ENCODE assay signal across 24 cellular contexts in genomic region chr20:62897666-62898065, GRCh38. TPM values are rescaled to one million over a fixed set of nuclear protein-coding genes. Genes with fewer than 3 reads are reported as not detected.
DNase-seq lines count a peak whose midpoint lies in the region; ATAC-seq and TF ChIP-seq lines count a peak whose summit lies in the region.
"Had no signal": no experiment of that assay in that cellular context is flagged by ENCODE, and none has a peak within 500 bp of the region (broad histone marks: within the 10 kb centered on the region; RNA-seq: fewer than 3 reads in every experiment).

No MANE protein-coding gene starts in this region.

- H3K36me3 Mint-ChIP-seq in activated naive CD4-positive, alpha-beta T cell treated with anti-CD3 and anti-CD28 coated beads, Interleukin-2, amount 10 ng/mL, durations not matched to agents 7 days and 5 days, result peaks cover 58% of the 10 kb centered on the region
- H3K36me3 Mint-ChIP-seq in H9 (ENCODE audit: insufficient read depth in 1 of 3, low read depth in 3 of 3) (peaks cover 27 to 56% (median 28%) of the 10 kb centered on the region in 3 experiments; a peak in 6 of 7 replicates), brain (peaks cover 28% of the 10 kb centered on the region), progenitor cell of endocrine pancreas (ENCODE audit: insufficient read depth) (peaks cover 16% of the 10 kb centered on the region)

- CTCF ChIA-PET in activated naive CD4-positive, alpha-beta T cell treated with anti-CD3 and anti-CD28 coated beads, Interleukin-2, amount 10 ng/mL, durations not matched to agents 7 days and 5 days (lab: Charles Lee), result interaction anchor here (1.4 to 7.3 kb wide), 3 partner anchors 9 to 23 kb away, joined by 4 to 46 read pairs (median 5); no protein-coding TSS in a partner anchor

- no peak for DNase-seq in activated naive CD4-positive, alpha-beta T cell treated with anti-CD3 and anti-CD28 coated beads, Interleukin-2, amount 10 ng/mL, durations not matched to agents 7 days and 5 days
- no peak for DNase-seq in activated naive CD4-positive, alpha-beta T cell treated with Interleukin-2 at 50 U/mL for 16 hours
- DNase-seq in H9 (no peak), progenitor cell of endocrine pancreas (ENCODE audit: low spot score, unreplicated experiment) (no peak), SKM-1 (lab: John Stamatoyannopoulos, UW; ENCODE audit: unreplicated experiment) (no peak), smooth muscle cell (lab: John Stamatoyannopoulos, UW; ENCODE audit: unreplicated experiment) (no peak)
- DNase-seq: activated CD4-positive, alpha-beta T cell treated with anti-CD3 and anti-CD28 coated beads for 48 hours; effector memory CD4-positive, alpha-beta T cell; GF-D8; kidney glomerular epithelial cell; mesenchymal stem cell; naive B cell; NCI-H1092; NCI-H2107; NCI-H69; OCI-M1; SHP77 treated with DMSO at 0.1 percent for 48 hours had no signal

- ATAC-seq in HG03196 (IDR thresholded peaks at IDR 0.05; ENCODE audit: unreplicated experiment), result no peak
- ATAC-seq: stimulated activated effector memory CD8-positive, alpha-beta T cell treated with anti-CD3 and anti-CD28 coated beads, Interleukin-12 subunit alpha, Interleukin-12 subunit beta, amount 100 ng/mL, for 72 hours had no signal

- TF ChIP-seq CTCF in H9 (conservative IDR thresholded peaks at IDR 0.05) (no peak), brain (conservative IDR thresholded peaks at IDR 0.05) (no peak), progenitor cell of endocrine pancreas (IDR thresholded peaks at IDR 0.05; ENCODE audit: unreplicated experiment) (no peak), smooth muscle cell (IDR thresholded peaks at IDR 0.05; ENCODE audit: borderline replicate concordance, insufficient read depth, poor library complexity, severe bottlenecking) (no peak)

- peak overlapping the region; percentile 33 for H3K27ac Mint-ChIP-seq in activated naive CD4-positive, alpha-beta T cell treated with anti-CD3 and anti-CD28 coated beads, Interleukin-2, amount 10 ng/mL, durations not matched to agents 7 days and 5 days
- H3K27ac Mint-ChIP-seq in H9 (peak overlapping the region in 2 of 3 experiments; percentile 7 to 82; a peak in 3 of 7 replicates), brain (peak overlapping the region in 3 of 5 experiments; percentile 36 to 79 (median 60)), progenitor cell of endocrine pancreas (peak overlapping the region; percentile 59)
- H3K27ac Mint-ChIP-seq: stimulated activated effector memory CD8-positive, alpha-beta T cell treated with anti-CD3 and anti-CD28 coated beads, Interleukin-12 subunit alpha, Interleukin-12 subunit beta, amount 100 ng/mL, for 72 hours had no signal

- peaks cover 10% of the 10 kb centered on the region for H3F3A ChIP-seq in smooth muscle cell (ENCODE audit: low read depth)

- no peak overlapping the region for H4K91ac ChIP-seq in H9 (ENCODE audit: insufficient read length, low read depth, low read length)

- H3K14ac ChIP-seq in H9 (ENCODE audit: insufficient read depth, low read length), result no peak overlapping the region

- no peak overlapping the region for H4K5ac ChIP-seq in H9 (ENCODE audit: insufficient read length, low read depth, low read length)

- no peaks in the 10 kb centered on the region for H3K23me2 ChIP-seq in H9 (ENCODE audit: insufficient read length, low read depth, low read length, poor library complexity, severe bottlenecking)

- no peak overlapping the region for H2BK12ac ChIP-seq in H9 (ENCODE audit: insufficient read length, low read depth, low read length)

- H3K4me2 ChIP-seq in H9 (ENCODE audit: insufficient read depth, insufficient read length, low read length), result no peak overlapping the region
- no peak overlapping the region for H3K4me2 ChIP-seq in smooth muscle cell

- no peak overlapping the region for H3K4me3 Mint-ChIP-seq in activated naive CD4-positive, alpha-beta T cell treated with anti-CD3 and anti-CD28 coated beads, Interleukin-2, amount 10 ng/mL, durations not matched to agents 7 days and 5 days
- no peak overlapping the region for H3K4me3 Mint-ChIP-seq in H9
- no peak overlapping the region for H3K4me3 Mint-ChIP-seq in brain
- no peak overlapping the region for H3K4me3 Mint-ChIP-seq in progenitor cell of endocrine pancreas (ENCODE audit: low read depth)
- H3K4me3 Mint-ChIP-seq: CD14-positive monocyte, naive B cell had no signal

- H3K23ac ChIP-seq in H9 (ENCODE audit: insufficient read length, low read depth, low read length), result no peak overlapping the region

- H2BK20ac ChIP-seq in H9 (ENCODE audit: low read depth, low read length, poor library complexity, severe bottlenecking), result no peak overlapping the region

- no peak overlapping the region for H4K8ac ChIP-seq in H9 (replicated peaks; ENCODE audit: insufficient read length, low read depth, low read length)

- peaks cover 5% of the 10 kb centered on the region for H3K36me3 ChIP-seq in smooth muscle cell (ENCODE audit: low read depth)

- H3K18ac ChIP-seq in H9 (ENCODE audit: insufficient read length, low read depth, low read length), result no peak overlapping the region

- H3K56ac ChIP-seq in H9 (ENCODE audit: insufficient read length, low read depth, low read length), result no peak overlapping the region

- H3K4me3 ChIP-seq in smooth muscle cell, result no peak overlapping the region
- H3K4me3 ChIP-seq: tibial nerve had no signal

- H4K20me1 ChIP-seq in H9 (ENCODE audit: control insufficient read depth, insufficient read depth, insufficient read length) (no peaks in the 10 kb centered on the region), smooth muscle cell (ENCODE audit: low read depth) (peaks cover 36% of the 10 kb centered on the region)

- no peak overlapping the region for H2AK5ac ChIP-seq in H9 (ENCODE audit: insufficient read length, low read length)

- no peak overlapping the region for H2AFZ ChIP-seq in H9 (ENCODE audit: low read length)
- H2AFZ ChIP-seq in smooth muscle cell (ENCODE audit: low read depth), result no peak overlapping the region

- H3K27me3 Mint-ChIP-seq in activated naive CD4-positive, alpha-beta T cell treated with anti-CD3 and anti-CD28 coated beads, Interleukin-2, amount 10 ng/mL, durations not matched to agents 7 days and 5 days, result peaks cover 4% of the 10 kb centered on the region
- H3K27me3 Mint-ChIP-seq in H9 (ENCODE audit: low read depth), result no peaks in the 10 kb centered on the region
- H3K27me3 Mint-ChIP-seq in brain, result no peaks in the 10 kb centered on the region
- no peaks in the 10 kb centered on the region for H3K27me3 Mint-ChIP-seq in progenitor cell of endocrine pancreas
- H3K27me3 Mint-ChIP-seq: naive B cell had no signal

- H3K4me1 Mint-ChIP-seq in activated naive CD4-positive, alpha-beta T cell treated with anti-CD3 and anti-CD28 coated beads, Interleukin-2, amount 10 ng/mL, durations not matched to agents 7 days and 5 days, result peaks cover 62% of the 10 kb centered on the region
- H3K4me1 Mint-ChIP-seq in H9, result peaks cover 32 to 37% of the 10 kb centered on the region in 2 experiments
- H3K4me1 Mint-ChIP-seq in brain, result peaks cover 43% of the 10 kb centered on the region
- H3K4me1 Mint-ChIP-seq in progenitor cell of endocrine pancreas (ENCODE audit: low read depth), result peaks cover 19% of the 10 kb centered on the region

- no peak overlapping the region for H3K4ac ChIP-seq in H9 (ENCODE audit: low read depth, low read length)

- H2BK5ac ChIP-seq in H9 (ENCODE audit: insufficient read length, low read length), result no peak overlapping the region

- H3K9ac ChIP-seq in H9 (ENCODE audit: extremely low read depth, insufficient read length, low read length), result no peak overlapping the region
- no peak overlapping the region for H3K9ac ChIP-seq in smooth muscle cell (ENCODE audit: low read depth)

- no peaks in the 10 kb centered on the region for H3K79me2 ChIP-seq in H9 (ENCODE audit: insufficient read depth, low read length)
- H3K79me2 ChIP-seq in smooth muscle cell (ENCODE audit: low read depth), result peaks cover 4% of the 10 kb centered on the region

- H3T11ph ChIP-seq in H9 (ENCODE audit: low read length), result no peak overlapping the region

- no peaks in the 10 kb centered on the region for H3K9me3 ChIP-seq in H9 (ENCODE audit: control insufficient read depth, low read depth, low read length)
- no peaks in the 10 kb centered on the region for H3K9me3 ChIP-seq in smooth muscle cell (replicated peaks; ENCODE audit: low read depth)
- H3K9me3 ChIP-seq: tibial nerve had no signal

- no peaks in the 10 kb centered on the region for H3K79me1 ChIP-seq in H9 (ENCODE audit: insufficient read depth, low read depth, low read length, poor library complexity, severe bottlenecking)

- no peaks in the 10 kb centered on the region for H3K9me3 Mint-ChIP-seq in activated naive CD4-positive, alpha-beta T cell treated with anti-CD3 and anti-CD28 coated beads, Interleukin-2, amount 10 ng/mL, durations not matched to agents 7 days and 5 days
- H3K9me3 Mint-ChIP-seq in H9 (no peaks in the 10 kb centered on the region; a peak in 1 of 5 replicates), brain (no peaks in the 10 kb centered on the region), progenitor cell of endocrine pancreas (ENCODE audit: low read depth) (no peaks in the 10 kb centered on the region)
- H3K9me3 Mint-ChIP-seq: CD14-positive monocyte; naive B cell; stimulated activated effector memory CD8-positive, alpha-beta T cell treated with anti-CD3 and anti-CD28 coated beads, Interleukin-12 subunit alpha, Interleukin-12 subunit beta, amount 100 ng/mL, for 72 hours had no signal

- H3K27ac ChIP-seq in H9 (ENCODE audit: insufficient read length, low read depth, low read length) (no peak overlapping the region), smooth muscle cell (ENCODE audit: low read depth) (no peak overlapping the region)
- H3K27ac ChIP-seq: tibial nerve had no signal

- H3K4me1 ChIP-seq in H9 (ENCODE audit: insufficient read depth, low read length) (no peaks in the 10 kb centered on the region; the same call in 1 of the 2 replicates), smooth muscle cell (ENCODE audit: low read depth) (peaks cover 20% of the 10 kb centered on the region)

- H2BK120ac ChIP-seq in H9 (ENCODE audit: low read depth, low read length, poor library complexity, severe bottlenecking), result no peak overlapping the region

- WGBS in H9 (ENCODE audit: extremely low coverage, insufficient read length, low lambda C conversion rate), result no CpG with 5 or more reads among the region's 11 CpGs
- 89% methylated on average over 11 of the region's 11 CpGs for WGBS in smooth muscle cell (ENCODE audit: low lambda C conversion rate)

- H2BK15ac ChIP-seq in H9 (ENCODE audit: low read depth, low read length), result no peak overlapping the region

- H3K27me3 ChIP-seq in H9 (ENCODE audit: insufficient read depth, low read length) (no peaks in the 10 kb centered on the region), smooth muscle cell (ENCODE audit: low read depth) (no peaks in the 10 kb centered on the region)
- H3K27me3 ChIP-seq: tibial nerve had no signal

RNA-seq across cellular contexts. Expression of gene DIDO1, which starts 28.6 kb away (rescaled TPM):
- total RNA-seq in H9 (2021) (85.9 TPM in 2 replicates), progenitor cell of endocrine pancreas (68.2 and 71.2 TPM in 2 replicates), smooth muscle cell (24.6 and 25.8 TPM in 2 replicates)
- polyA plus RNA-seq in brain (ENCODE audit: insufficient read depth, low read depth, low replicate concordance) (47.3 TPM), smooth muscle cell (14.4 and 16.0 TPM in 2 replicates)

RNA-seq across cellular contexts. Expression of gene TCFL5, which starts 36.0 kb away (rescaled TPM):
- total RNA-seq in H9 (2021) (15.9 and 16.4 TPM in 2 replicates), progenitor cell of endocrine pancreas (7.7 and 7.9 TPM in 2 replicates), smooth muscle cell (9.1 and 9.5 TPM in 2 replicates)
- polyA plus RNA-seq in brain (ENCODE audit: insufficient read depth, low read depth, low replicate concordance) (21.1 TPM), smooth muscle cell (6.8 and 12.5 TPM in 2 replicates)

RNA-seq across cellular contexts. Expression of gene GID8, which starts 40.3 kb away (rescaled TPM):
- 60.9 and 62.9 TPM in 2 replicates for total RNA-seq in H9 (2021)
- polyA plus RNA-seq in brain (ENCODE audit: insufficient read depth, low read depth, low replicate concordance), result 45.2 TPM
- total RNA-seq in progenitor cell of endocrine pancreas, result 66.7 and 71.6 TPM in 2 replicates
- 23.5 and 34.8 TPM in 2 replicates for total RNA-seq in smooth muscle cell
- 13.9 and 20.8 TPM in 2 replicates for polyA plus RNA-seq in smooth muscle cell

RNA-seq across cellular contexts. Expression of gene SLC17A9, which starts 54.8 kb away (rescaled TPM):
- 19.9 and 20.9 TPM in 2 replicates for total RNA-seq in H9 (2021)
- polyA plus RNA-seq in brain (ENCODE audit: insufficient read depth, low read depth, low replicate concordance), result 0.20 TPM
- 8.0 and 8.3 TPM in 2 replicates for total RNA-seq in progenitor cell of endocrine pancreas
- 32.4 and 32.5 TPM in 2 replicates for total RNA-seq in smooth muscle cell
- polyA plus RNA-seq in smooth muscle cell, result 92.5 and 96.7 TPM in 2 replicates
- total RNA-seq: H4, osteocyte had no signal
